ENCODE assay signal across 12 cellular contexts in genomic region chr1:20366076-20366765, GRCh38.
DNase-seq lines count a peak whose midpoint lies in the region; ATAC-seq and TF ChIP-seq lines count a peak whose summit lies in the region.
"Had no signal": no experiment of that assay in that cellular context is flagged by ENCODE, and none has a peak within 500 bp of the region (broad histone marks: within the 10 kb centered on the region; RNA-seq: fewer than 3 reads in every experiment).

No MANE protein-coding gene starts in this region.

- H3K9ac ChIP-seq in MM.1S (ENCODE audit: low read length): no peak overlapping the region
- H3K9ac ChIP-seq: BLaER1 had no signal

- no peaks in the 10 kb centered on the region for H3K36me3 Mint-ChIP-seq in neural crest cell (ENCODE audit: low read depth)
- H3K36me3 Mint-ChIP-seq in T-helper 2 cell treated with Interferon-gamma antibody and Interleukin-4, amounts not matched to agents 5 μg/mL and 100 μg/mL, for 36 hours (ENCODE audit: low read depth): no peaks in the 10 kb centered on the region

- no peaks in the 10 kb centered on the region for H3K9me3 ChIP-seq in HAP-1
- no peaks in the 10 kb centered on the region for H3K9me3 ChIP-seq in MM.1S (replicated peaks; ENCODE audit: insufficient read depth, low read length)
- H3K9me3 ChIP-seq: BLaER1 had no signal

- in situ Hi-C loops in HAP-1 (cut with MboI; ENCODE audit: low sequenced_read_pairs): no loop called here

- H4K20me1 ChIP-seq in MM.1S (ENCODE audit: insufficient read depth, low read length): no peaks in the 10 kb centered on the region
- H4K20me1 ChIP-seq: BLaER1 had no signal

- peak; percentile 73 for DNase-seq in NCI-H2227 (lab: John Stamatoyannopoulos, UW; ENCODE audit: unreplicated experiment)
- DNase-seq in fibroblast of the aortic adventitia (ENCODE audit: low read depth): no peak
- no peak for DNase-seq in neural crest cell (ENCODE audit: low read depth, low spot score)
- DNase-seq in T-helper 2 cell treated with Interferon-gamma antibody and Interleukin-4, amounts not matched to agents 5 μg/mL and 100 μg/mL, for 36 hours (ENCODE audit: low spot score): no peak
- no peak for DNase-seq in HAP-1 (ENCODE audit: low spot score in 2 of 2)
- no peak for DNase-seq in MM.1S
- DNase-seq: MV-4-11; stimulated activated naive CD8-positive, alpha-beta T cell treated with anti-CD3 and anti-CD28 coated beads, Interleukin-15, Interleukin-2, amounts not matched to agents 100 U/mL and 50 U/mL, for 24 hours had no signal

- H3K4me2 ChIP-seq in MM.1S (ENCODE audit: low read depth, low read length): no peak overlapping the region
- H3K4me2 ChIP-seq: BLaER1 had no signal

- H3K4me1 ChIP-seq in ACC112 (ENCODE audit: control insufficient read depth, insufficient read depth, low read length, unreplicated experiment) (peaks cover 7% of the 10 kb centered on the region), HAP-1 (no peaks in the 10 kb centered on the region), MM.1S (ENCODE audit: low read length) (no peaks in the 10 kb centered on the region)

- no peak for TF ChIP-seq CTCF in fibroblast of the aortic adventitia (IDR thresholded peaks at IDR 0.05; ENCODE audit: insufficient read depth, low read length)
- no peak for TF ChIP-seq CTCF in neural crest cell (conservative IDR thresholded peaks at IDR 0.05)
- no peak for TF ChIP-seq CTCF in MM.1S (IDR thresholded peaks at IDR 0.05; ENCODE audit: low read length)

- no peak overlapping the region for H2AFZ ChIP-seq in ACC112 (ENCODE audit: low read length, unreplicated experiment)
- no peak overlapping the region for H2AFZ ChIP-seq in MM.1S (ENCODE audit: low read length)

- H3K36me3 ChIP-seq in ACC112 (ENCODE audit: insufficient read depth, low read length): no peaks in the 10 kb centered on the region
- H3K36me3 ChIP-seq in HAP-1 (replicated peaks): no peaks in the 10 kb centered on the region
- H3K36me3 ChIP-seq in MM.1S (replicated peaks; ENCODE audit: insufficient read depth, low read length): no peaks in the 10 kb centered on the region
- H3K36me3 ChIP-seq: BLaER1 had no signal

- no peaks in the 10 kb centered on the region for H3F3A ChIP-seq in MM.1S (ENCODE audit: insufficient read depth, low read length)

- no peaks in the 10 kb centered on the region for H3K9me3 Mint-ChIP-seq in neural crest cell
- H3K9me3 Mint-ChIP-seq in T-helper 2 cell treated with Interferon-gamma antibody and Interleukin-4, amounts not matched to agents 5 μg/mL and 100 μg/mL, for 36 hours: no peaks in the 10 kb centered on the region

- no peak for ATAC-seq in GM21717 (IDR thresholded peaks at IDR 0.05; ENCODE audit: unreplicated experiment)
- ATAC-seq: stimulated activated naive CD8-positive, alpha-beta T cell treated with anti-CD3 and anti-CD28 coated beads, Interleukin-15, Interleukin-2, amounts not matched to agents 100 U/mL and 50 U/mL, for 24 hours had no signal

- H3K4me3 ChIP-seq in ACC112 (ENCODE audit: low read depth, low read length): peak overlapping the region; percentile 76
- peak overlapping the region; percentile 43 for H3K4me3 ChIP-seq in fibroblast of the aortic adventitia (ENCODE audit: low read depth, low read length)
- H3K4me3 ChIP-seq in HAP-1: no peak overlapping the region
- H3K4me3 ChIP-seq in MM.1S (ENCODE audit: low read length): no peak overlapping the region
- H3K4me3 ChIP-seq: BLaER1, GM12878 had no signal

- H3K4me1 Mint-ChIP-seq in neural crest cell: peaks cover 5% of the 10 kb centered on the region
- no peaks in the 10 kb centered on the region for H3K4me1 Mint-ChIP-seq in T-helper 2 cell treated with Interferon-gamma antibody and Interleukin-4, amounts not matched to agents 5 μg/mL and 100 μg/mL, for 36 hours (ENCODE audit: low read depth)

- peaks cover 68% of the 10 kb centered on the region for H3K27me3 ChIP-seq in ACC112 (ENCODE audit: insufficient read depth, low read length)
- H3K27me3 ChIP-seq in HAP-1 (ENCODE audit: low read depth): peaks cover 39% of the 10 kb centered on the region
- peaks cover 92% of the 10 kb centered on the region for H3K27me3 ChIP-seq in MM.1S (replicated peaks; ENCODE audit: insufficient read depth, low read length)

- H3K27ac ChIP-seq in ACC112 (ENCODE audit: low read depth, low read length): no peak overlapping the region
- no peak overlapping the region for H3K27ac ChIP-seq in MM.1S (ENCODE audit: low read length)
- H3K27ac ChIP-seq: BLaER1 had no signal

- no peak overlapping the region for H3K27ac Mint-ChIP-seq in neural crest cell (ENCODE audit: unreplicated experiment)
- H3K27ac Mint-ChIP-seq in T-helper 2 cell treated with Interferon-gamma antibody and Interleukin-4, amounts not matched to agents 5 μg/mL and 100 μg/mL, for 36 hours: no peak overlapping the region

- peaks cover 92% of the 10 kb centered on the region for H3K27me3 Mint-ChIP-seq in neural crest cell (ENCODE audit: low read depth)
- peaks cover 57% of the 10 kb centered on the region for H3K27me3 Mint-ChIP-seq in T-helper 2 cell treated with Interferon-gamma antibody and Interleukin-4, amounts not matched to agents 5 μg/mL and 100 μg/mL, for 36 hours (ENCODE audit: low read depth)

- H3K9me2 ChIP-seq in MM.1S (replicated peaks; ENCODE audit: insufficient read depth, low read length): no peaks in the 10 kb centered on the region

- H3K79me2 ChIP-seq in ACC112 (ENCODE audit: control insufficient read depth, insufficient read depth, low read length, unreplicated experiment) (no peaks in the 10 kb centered on the region), MM.1S (ENCODE audit: low read length) (no peaks in the 10 kb centered on the region)

- H3K4me3 Mint-ChIP-seq in neural crest cell: peak overlapping the region; percentile 72
- H3K4me3 Mint-ChIP-seq in T-helper 2 cell treated with Interferon-gamma antibody and Interleukin-4, amounts not matched to agents 5 μg/mL and 100 μg/mL, for 36 hours: no peak overlapping the region

Comparison
In these comparisons a context has a peak if more than half of its experiments do, and no peak if none do; other contexts are left out.
1. H3K4me3 ChIP-seq: peak in ACC112 (single experiment) and fibroblast of the aortic adventitia (single experiment); none in HAP-1 (single experiment) and MM.1S (single experiment).